ENCODE assay signal across 21 cellular contexts in the genomic region with DNA sequence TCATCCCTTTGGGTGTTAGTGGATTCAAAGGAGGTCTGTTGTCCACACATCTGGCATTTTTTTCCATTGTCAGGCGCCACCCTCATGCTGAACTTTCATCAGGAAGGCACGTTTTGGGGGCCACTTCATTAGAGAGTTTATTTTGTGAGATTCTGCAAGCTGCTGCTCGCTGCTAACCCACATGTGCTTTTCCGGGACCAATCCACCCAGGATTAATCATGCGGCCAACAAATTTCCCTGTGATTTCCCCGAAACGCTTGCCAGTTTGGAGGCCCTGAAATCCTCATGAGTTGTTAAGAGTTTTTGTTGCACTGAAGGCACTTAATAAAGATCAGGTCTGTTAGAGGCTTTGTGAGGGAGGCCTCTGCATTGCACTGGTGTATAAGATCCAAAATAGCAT. TPM values are rescaled to one million over a fixed set of nuclear protein-coding genes. Genes with fewer than 3 reads are reported as not detected.
DNase-seq lines count a peak whose midpoint lies in the region; ATAC-seq, FAIRE-seq and TF ChIP-seq lines count a peak whose summit lies in the region.
"Had no signal": no experiment of that assay in that cellular context is flagged by ENCODE, and none has a peak within 500 bp of the region (broad histone marks: within the 10 kb centered on the region; RNA-seq: fewer than 3 reads in every experiment).

No MANE protein-coding gene starts in this region.

- no peak overlapping the region for H3K23ac ChIP-seq in H9 (ENCODE audit: insufficient read length, low read depth, low read length)

- DNase-seq in H9 (no peak), colonic mucosa (no peak), medulla oblongata (ENCODE audit: extremely low spot score) (peak; percentile 68), stromal cell of bone marrow (ENCODE audit: low read depth) (peak; percentile 28), immature natural killer cell (no peak), HTR-8/SVneo (ENCODE audit: insufficient read length, low spot score) (no peak)
- DNase-seq in stimulated activated naive CD4-positive, alpha-beta T cell (lab: John Stamatoyannopoulos, UW), result no peak
- DNase-seq: AML-193, DMS 273 treated with DMSO at 0.1 percent for 48 hours, HCEC 1CT, Karpas-422, kidney glomerular epithelial cell, naive B cell, NCI-H1694 treated with DMSO at 0.1 percent for 48 hours, right lobe of liver had no signal

- H2AK5ac ChIP-seq in H9 (ENCODE audit: insufficient read length, low read length), result no peak overlapping the region

- H3K4ac ChIP-seq in H9 (ENCODE audit: low read depth, low read length), result no peak overlapping the region

- H3K4me3 Mint-ChIP-seq in H9 (peak overlapping the region; percentile 92 to 95), immature natural killer cell (no peak overlapping the region)
- H3K4me3 Mint-ChIP-seq: naive B cell had no signal

- H3K4me1 ChIP-seq in H9 (ENCODE audit: insufficient read depth, low read length), result peaks cover 16% of the 10 kb centered on the region
- H3K4me1 ChIP-seq in colonic mucosa, result no peaks in the 10 kb centered on the region
- H3K4me1 ChIP-seq: right lobe of liver had no signal

- H3K14ac ChIP-seq in H9 (ENCODE audit: insufficient read depth, low read length), result no peak overlapping the region

- no CpG with 5 or more reads among the region's 7 CpGs for WGBS in H9 (ENCODE audit: extremely low coverage, insufficient read length, low lambda C conversion rate)

- no peak overlapping the region for H2BK15ac ChIP-seq in H9 (ENCODE audit: low read depth, low read length)

- no peak overlapping the region for H4K8ac ChIP-seq in H9 (replicated peaks; ENCODE audit: insufficient read length, low read depth, low read length)

- H3K36me3 Mint-ChIP-seq in H9 (ENCODE audit: insufficient read depth in 1 of 3, low read depth in 3 of 3) (peaks cover 12 to 35% (median 26%) of the 10 kb centered on the region in 3 experiments; a peak in 6 of 7 replicates), immature natural killer cell (no peaks in the 10 kb centered on the region)
- H3K36me3 Mint-ChIP-seq: naive B cell had no signal

- H2BK120ac ChIP-seq in H9 (ENCODE audit: low read depth, low read length, poor library complexity, severe bottlenecking), result no peak overlapping the region

- no peak overlapping the region for H3K4me3 ChIP-seq in colonic mucosa
- H3K4me3 ChIP-seq: coronary artery, right lobe of liver had no signal

- H3K4me1 Mint-ChIP-seq in H9, result peaks cover 64 to 68% of the 10 kb centered on the region in 2 experiments
- H3K4me1 Mint-ChIP-seq in immature natural killer cell, result no peaks in the 10 kb centered on the region

- no peak for FAIRE-seq in HTR-8/SVneo (lab: Jason Lieb, UNC)
- FAIRE-seq: RCC 7860 had no signal

- H3K27me3 Mint-ChIP-seq in H9 (ENCODE audit: low read depth), result peaks cover 6% of the 10 kb centered on the region
- H3K27me3 Mint-ChIP-seq in immature natural killer cell (ENCODE audit: low read depth in 3 of 3), result peaks cover 4 to 24% (median 16%) of the 10 kb centered on the region in 3 donors

- no peak overlapping the region for H2BK20ac ChIP-seq in H9 (ENCODE audit: low read depth, low read length, poor library complexity, severe bottlenecking)

- no peak overlapping the region for H2BK12ac ChIP-seq in H9 (ENCODE audit: insufficient read length, low read depth, low read length)

- peaks cover 17% of the 10 kb centered on the region; the same call in 1 of the 2 replicates for H3K79me2 ChIP-seq in H9 (ENCODE audit: insufficient read depth, low read length)

- no peak overlapping the region for H3K18ac ChIP-seq in H9 (ENCODE audit: insufficient read length, low read depth, low read length)

- no peak overlapping the region for H4K91ac ChIP-seq in H9 (ENCODE audit: insufficient read length, low read depth, low read length)

- H3K27ac Mint-ChIP-seq in H9 (peak overlapping the region; percentile 74 to 96 (median 91)), immature natural killer cell (no peak overlapping the region)
- H3K27ac Mint-ChIP-seq: activated naive CD4-positive, alpha-beta T cell treated with anti-CD3 and anti-CD28 coated beads, Interleukin-2, amount 50 U/mL, for 72 hours; naive B cell had no signal

- H3K27ac ChIP-seq in H9 (ENCODE audit: insufficient read length, low read depth, low read length), result no peak overlapping the region
- peak overlapping the region; percentile 57 for H3K27ac ChIP-seq in colonic mucosa
- H3K27ac ChIP-seq: right lobe of liver had no signal

- no peaks in the 10 kb centered on the region for H4K20me1 ChIP-seq in H9 (ENCODE audit: control insufficient read depth, insufficient read depth, insufficient read length)

- no peak overlapping the region for H3T11ph ChIP-seq in H9 (ENCODE audit: low read length)

- intact Hi-C loops in colonic mucosa (cut with DNase I), result no loop called here

- H3K36me3 ChIP-seq in colonic mucosa, result no peaks in the 10 kb centered on the region
- H3K36me3 ChIP-seq: gastroesophageal sphincter, right lobe of liver had no signal

- ATAC-seq in HG03108 (IDR thresholded peaks at IDR 0.05; ENCODE audit: unreplicated experiment), result no peak
- ATAC-seq: activated naive CD4-positive, alpha-beta T cell treated with anti-CD3 and anti-CD28 coated beads, Interleukin-2, amount 50 U/mL, for 72 hours; gastroesophageal sphincter; right lobe of liver had no signal

- TF ChIP-seq CTCF in H9 (conservative IDR thresholded peaks at IDR 0.05), result no peak
- TF ChIP-seq CTCF in colonic mucosa (IDR thresholded peaks at IDR 0.05), result no peak

- H3K9me3 Mint-ChIP-seq in H9 (no peaks in the 10 kb centered on the region), immature natural killer cell (no peaks in the 10 kb centered on the region)

- H3K79me1 ChIP-seq in H9 (ENCODE audit: insufficient read depth, low read depth, low read length, poor library complexity, severe bottlenecking), result peaks cover 5% of the 10 kb centered on the region

- peaks cover 9% of the 10 kb centered on the region for H3K23me2 ChIP-seq in H9 (ENCODE audit: insufficient read length, low read depth, low read length, poor library complexity, severe bottlenecking)

- H3K4me2 ChIP-seq in H9 (ENCODE audit: insufficient read depth, insufficient read length, low read length), result peak overlapping the region; percentile 69

- no peak overlapping the region for H3K9ac ChIP-seq in H9 (ENCODE audit: extremely low read depth, insufficient read length, low read length)
- H3K9ac ChIP-seq in colonic mucosa (ENCODE audit: low read depth in 2 of 2, low read length in 2 of 2), result peak overlapping the region in 1 of 2 donors; percentile 40

- no peak overlapping the region for H2AFZ ChIP-seq in H9 (ENCODE audit: low read length)

- no peak overlapping the region for H3K56ac ChIP-seq in H9 (ENCODE audit: insufficient read length, low read depth, low read length)

- H3K27me3 ChIP-seq in H9 (ENCODE audit: insufficient read depth, low read length) (no peaks in the 10 kb centered on the region), colonic mucosa (peaks cover 4% of the 10 kb centered on the region)

- H3K9me3 ChIP-seq in H9 (ENCODE audit: control insufficient read depth, low read depth, low read length), result no peaks in the 10 kb centered on the region
- H3K9me3 ChIP-seq in colonic mucosa, result no peaks in the 10 kb centered on the region
- H3K9me3 ChIP-seq: gastroesophageal sphincter, right lobe of liver had no signal

- H4K5ac ChIP-seq in H9 (ENCODE audit: insufficient read length, low read depth, low read length), result no peak overlapping the region

- H2BK5ac ChIP-seq in H9 (ENCODE audit: insufficient read length, low read length), result no peak overlapping the region

RNA-seq across cellular contexts. Expression of gene PDPN, which starts 2.4 kb away (rescaled TPM):
- total RNA-seq in H9 (2021), result 199 and 205 TPM in 2 replicates
- total RNA-seq in colonic mucosa, result 1 to 10 TPM; 2.7 to 6.1 TPM
- polyA plus RNA-seq in immature natural killer cell, result not detected
- total RNA-seq: activated naive CD4-positive, alpha-beta T cell treated with anti-CD3 and anti-CD28 coated beads, Interleukin-2, amount 50 U/mL, for 72 hours; T-helper 1 cell treated with Interleukin-12 subunit alpha and Interleukin-12 subunit beta and Interleukin-4 antibody, amounts not matched to agents 30 ng/mL and 1 ng/mL, for 36 hours had no signal

Comparison
In these comparisons a context has a peak if more than half of its experiments do, and no peak if none do; other contexts are left out.
1. DNase-seq: peak in medulla oblongata (single experiment) and stromal cell of bone marrow (single experiment); none in H9 (single experiment), colonic mucosa (single experiment), immature natural killer cell (0 of 3), HTR-8/SVneo (single experiment) and stimulated activated naive CD4-positive, alpha-beta T cell (0 of 6).
2. H3K27ac Mint-ChIP-seq: peak in H9 (3 of 3); none in immature natural killer cell (0 of 6).
3. H3K4me3 Mint-ChIP-seq: peak in H9 (2 of 2); none in immature natural killer cell (0 of 5).
4. RNA of gene PDPN, which starts 2.4 kb away (total RNA-seq): 199 to 205 TPM in H9; 2.7 to 6.1 TPM in colonic mucosa; every median in the first group is over 10 times any median in the second.